ENCODE assay signal across 8 cellular contexts in genomic region chr3:196568246-196569002, GRCh38. TPM values are rescaled to one million over a fixed set of nuclear protein-coding genes. Genes with fewer than 3 reads are reported as not detected.
DNase-seq lines count a peak whose midpoint lies in the region; ATAC-seq and TF ChIP-seq lines count a peak whose summit lies in the region.

FBXO45 (plus strand) TSS chr3:196568660; CDS start chr3:196568985, 325 bp downstream.
WDR53 (minus strand) TSS chr3:196568554; CDS start chr3:196561475, 7,079 bp downstream.

- no peaks in the 10 kb centered on the region for H3K27me3 ChIP-seq in colonic mucosa
- no peaks in the 10 kb centered on the region for H3K27me3 ChIP-seq in layer of hippocampus (ENCODE audit: control insufficient read depth, insufficient read depth, low read length)

- no peaks in the 10 kb centered on the region for H3K9me3 ChIP-seq in colonic mucosa

- peaks cover 3% of the 10 kb centered on the region for H3K4me1 ChIP-seq in colonic mucosa

- H3K9ac ChIP-seq in colonic mucosa (ENCODE audit: low read depth in 2 of 2, low read length in 2 of 2): peak within 1 kb of the TSS; percentile 85 to 99

- H3K27ac Mint-ChIP-seq in activated CD4-positive, alpha-beta T cell treated with anti-CD3 and anti-CD28 coated beads, Interleukin-2, amount 10 ng/mL, durations not matched to agents 24 days and 14 days: peak within 1 kb of the TSS; percentile 97

- H3K27me3 Mint-ChIP-seq in activated CD4-positive, alpha-beta T cell treated with anti-CD3 and anti-CD28 coated beads, Interleukin-2, amount 10 ng/mL, durations not matched to agents 24 days and 14 days: no peaks in the 10 kb centered on the region

- H3K4me3 ChIP-seq in colonic mucosa: peak within 1 kb of the TSS; percentile 73

- peaks cover 16% of the 10 kb centered on the region for H3K36me3 Mint-ChIP-seq in activated CD4-positive, alpha-beta T cell treated with anti-CD3 and anti-CD28 coated beads, Interleukin-2, amount 10 ng/mL, durations not matched to agents 24 days and 14 days (ENCODE audit: low read depth)

- no peaks in the 10 kb centered on the region for H3K9me3 Mint-ChIP-seq in activated CD4-positive, alpha-beta T cell treated with anti-CD3 and anti-CD28 coated beads, Interleukin-2, amount 10 ng/mL, durations not matched to agents 24 days and 14 days

- intact Hi-C loops in activated CD4-positive, alpha-beta T cell treated with anti-CD3 and anti-CD28 coated beads, Interleukin-2, amount 10 ng/mL, durations not matched to agents 24 days and 14 days (cut with micrococcal nuclease): loop anchor here (1.0 to 5.0 kb wide), 7 partner anchors 32 to 374 kb away; partner anchors contain the start of genes NCBP2, PAK2, RNF168 and UBXN7
- intact Hi-C loops in colonic mucosa (cut with DNase I): no loop called here

- H3K27ac ChIP-seq in colonic mucosa (peak within 1 kb of the TSS; percentile 73), layer of hippocampus (ENCODE audit: low read depth, low read length) (peak within 1 kb of the TSS; percentile 69)

- no peaks in the 10 kb centered on the region for H3K36me3 ChIP-seq in colonic mucosa

- DNase-seq in C1 segment of cervical spinal cord (lab: John Stamatoyannopoulos, UW) (peak; percentile 27 to 94 (median 91)), NCI-H526 treated with DMSO at 0.1 percent for 48 hours (lab: John Stamatoyannopoulos, UW) (peak; percentile 88), colonic mucosa (peak; percentile 96)
- DNase-seq in activated CD4-positive, alpha-beta T cell treated with anti-CD3 and anti-CD28 coated beads, Interleukin-2, amount 10 ng/mL, durations not matched to agents 24 days and 14 days: peak; percentile 99
- DNase-seq in stimulated activated CD4-positive, alpha-beta T cell treated with anti-CD3 and anti-CD28 coated beads, Interleukin-1b, Interleukin-23, amount 100 ng/mL, for 24 hours (ENCODE audit: low read depth in 4 of 4, low spot score in 1 of 4): peak; percentile 82 to 92 (median 88)

- TF ChIP-seq CTCF in colonic mucosa (IDR thresholded peaks at IDR 0.05): no peak

- peaks cover 37% of the 10 kb centered on the region for H3K4me1 Mint-ChIP-seq in activated CD4-positive, alpha-beta T cell treated with anti-CD3 and anti-CD28 coated beads, Interleukin-2, amount 10 ng/mL, durations not matched to agents 24 days and 14 days

- peak; percentile 89 for ATAC-seq in GM19351 (IDR thresholded peaks at IDR 0.05; ENCODE audit: unreplicated experiment)
- ATAC-seq in HG03520 (IDR thresholded peaks at IDR 0.05; ENCODE audit: unreplicated experiment): peak; percentile 93

- peak within 1 kb of the TSS; percentile 95 for H3K4me3 Mint-ChIP-seq in activated CD4-positive, alpha-beta T cell treated with anti-CD3 and anti-CD28 coated beads, Interleukin-2, amount 10 ng/mL, durations not matched to agents 24 days and 14 days

RNA-seq across cellular contexts. Expression of gene FBXO45, which starts in this region (rescaled TPM):
- total RNA-seq in activated CD4-positive, alpha-beta T cell treated with anti-CD3 and anti-CD28 coated beads, Interleukin-2, amount 10 ng/mL, durations not matched to agents 24 days and 14 days: 25.5 and 25.9 TPM in 2 replicates
- 10 to 100 TPM; 12.1 to 13.9 TPM for total RNA-seq in colonic mucosa

RNA-seq across cellular contexts. Expression of gene WDR53, which starts in this region (rescaled TPM):
- 18.4 and 24.5 TPM in 2 replicates for total RNA-seq in activated CD4-positive, alpha-beta T cell treated with anti-CD3 and anti-CD28 coated beads, Interleukin-2, amount 10 ng/mL, durations not matched to agents 24 days and 14 days
- 10 to 100 TPM in 1 of 2 donors, 1 to 10 TPM in 1; 8.0 to 11.7 TPM for total RNA-seq in colonic mucosa

Comparison
In these comparisons a context has a peak if more than half of its experiments do, and no peak if none do; other contexts are left out.
1. Peak in every context shown above with its lines: DNase-seq, ATAC-seq, H3K4me3 ChIP-seq and H3K27ac ChIP-seq.